Comparison of ENCODE assay signal across 32 cellular contexts in the genomic region with DNA sequence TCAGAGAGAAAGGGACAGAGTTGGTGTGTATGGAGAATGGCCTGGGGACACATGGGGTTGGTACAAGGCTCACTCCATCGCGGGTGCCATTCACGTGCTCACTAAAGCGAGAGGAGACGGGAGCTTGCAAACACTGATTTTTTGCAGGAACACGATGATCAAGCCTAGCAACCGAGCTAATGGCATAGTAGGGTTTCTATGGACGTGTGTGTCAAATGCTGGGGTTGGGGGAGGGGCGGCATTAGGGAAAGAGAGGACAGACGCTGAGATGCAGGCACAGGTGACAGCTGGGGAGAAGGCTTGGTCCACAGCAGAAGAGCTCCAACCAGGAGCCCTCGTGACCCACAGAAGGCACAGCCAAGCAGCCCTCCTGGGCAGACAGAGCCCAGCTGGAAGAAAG. TPM values are rescaled to one million over a fixed set of nuclear protein-coding genes. Genes with fewer than 3 reads are reported as not detected.
DNase-seq lines count a peak whose midpoint lies in the region; ATAC-seq, FAIRE-seq and TF ChIP-seq lines count a peak whose summit lies in the region.
"Had no signal": no experiment of that assay in that cellular context is flagged by ENCODE, and none has a peak within 500 bp of the region (broad histone marks: within the 10 kb centered on the region; RNA-seq: fewer than 3 reads in every experiment).

No MANE protein-coding gene starts in this region.

- H3K4me3 ChIP-seq in astrocyte (ENCODE audit: insufficient read depth, low read depth, low read length) (no peak overlapping the region), gastrocnemius medialis (no peak overlapping the region)
- H3K4me3 ChIP-seq: ascending aorta, BLaER1, GM12878, K562, lower lobe of right lung, mucosa of descending colon, Peyer's patch, thyroid gland had no signal

- no peaks in the 10 kb centered on the region for H3K9me3 ChIP-seq in astrocyte (ENCODE audit: insufficient read depth, low read depth, low read length)
- no peaks in the 10 kb centered on the region for H3K9me3 ChIP-seq in gastrocnemius medialis
- H3K9me3 ChIP-seq: ascending aorta, BLaER1, lower lobe of right lung, mucosa of descending colon, Peyer's patch, thyroid gland had no signal

- H2AFZ ChIP-seq in astrocyte (ENCODE audit: low read depth, low read length), result no peak overlapping the region

- H3K4me1 Mint-ChIP-seq in astrocyte (ENCODE audit: low read depth, unreplicated experiment), result peaks cover 5% of the 10 kb centered on the region

- peaks cover 8% of the 10 kb centered on the region for H3K36me3 Mint-ChIP-seq in astrocyte (ENCODE audit: low read depth, unreplicated experiment)
- H3K36me3 Mint-ChIP-seq: natural killer cell treated with Interleukin-12 subunit alpha and Interleukin-12 subunit beta and Interleukin-15 and Interleukin-18, amount 100 ng/mL, for 72 hours had no signal

- H3K79me2 ChIP-seq in astrocyte (ENCODE audit: insufficient read depth, low read length), result no peaks in the 10 kb centered on the region

- peaks cover 4% of the 10 kb centered on the region for H4K20me1 ChIP-seq in astrocyte (ENCODE audit: insufficient read depth, low read length)
- H4K20me1 ChIP-seq: BLaER1 had no signal

- FAIRE-seq in astrocyte (lab: Jason Lieb, UNC), result no peak
- FAIRE-seq: frontal cortex, GM12878, GM19239, HTR-8/SVneo had no signal

- H3K27ac Mint-ChIP-seq in astrocyte (ENCODE audit: unreplicated experiment), result no peak overlapping the region
- H3K27ac Mint-ChIP-seq: activated CD4-positive, alpha-beta T cell treated with anti-CD3 and anti-CD28 coated beads, Interleukin-2, amount 10 ng/mL, durations not matched to agents 24 days and 14 days; activated T-cell treated with anti-CD3 and anti-CD28 coated beads, Interleukin-2, amount 50 U/mL, for 24 hours; dendritic cell treated with granulocyte-macrophage colony-stimulating factor and Interleukin-4, amounts not matched to agents 40 ng/mL and 50 ng/mL, for 4 days; natural killer cell treated with Interleukin-12 subunit alpha and Interleukin-12 subunit beta and Interleukin-15 and Interleukin-18, amount 100 ng/mL, for 72 hours had no signal

- peak; percentile 49 to 77 for ATAC-seq in gastrocnemius medialis
- ATAC-seq: GM12878; K562; lower lobe of right lung; mucosa of descending colon; natural killer cell treated with Interleukin-12 subunit alpha and Interleukin-12 subunit beta and Interleukin-15 and Interleukin-18, amount 100 ng/mL, for 72 hours; sciatic nerve had no signal

- H3K27me3 Mint-ChIP-seq in astrocyte (ENCODE audit: low read depth, unreplicated experiment), result no peaks in the 10 kb centered on the region
- H3K27me3 Mint-ChIP-seq: activated CD4-positive, alpha-beta T cell treated with anti-CD3 and anti-CD28 coated beads, Interleukin-2, amount 10 ng/mL, durations not matched to agents 24 days and 14 days; activated T-cell treated with anti-CD3 and anti-CD28 coated beads, Interleukin-2, amount 50 U/mL, for 24 hours; dendritic cell treated with granulocyte-macrophage colony-stimulating factor and Interleukin-4, amounts not matched to agents 40 ng/mL and 50 ng/mL, for 4 days; natural killer cell treated with Interleukin-12 subunit alpha and Interleukin-12 subunit beta and Interleukin-15 and Interleukin-18, amount 100 ng/mL, for 72 hours had no signal

- no peak overlapping the region for H3K9ac ChIP-seq in astrocyte (ENCODE audit: low read length)
- H3K9ac ChIP-seq: BLaER1 had no signal

- no peak for TF ChIP-seq CTCF in astrocyte (IDR thresholded peaks at IDR 0.05; ENCODE audit: insufficient read depth, low read depth, low read length)
- TF ChIP-seq CTCF in gastrocnemius medialis (IDR thresholded peaks at IDR 0.05 in 4 of 5, conservative IDR thresholded peaks at IDR 0.05 in 1 of 5), result no peak

- no peaks in the 10 kb centered on the region for H3K27me3 ChIP-seq in astrocyte (ENCODE audit: insufficient read depth, low read length)
- no peaks in the 10 kb centered on the region for H3K27me3 ChIP-seq in gastrocnemius medialis
- H3K27me3 ChIP-seq: ascending aorta, BLaER1, Peyer's patch, thyroid gland had no signal

- H3K36me3 ChIP-seq in astrocyte (ENCODE audit: insufficient read depth, low read length) (no peaks in the 10 kb centered on the region), gastrocnemius medialis (peaks cover 0 to 14% of the 10 kb centered on the region in 2 donors)

- H3K27ac ChIP-seq in astrocyte (ENCODE audit: low read depth, low read length), result no peak overlapping the region
- peak overlapping the region in 1 of 4 donors; percentile 51 for H3K27ac ChIP-seq in gastrocnemius medialis
- H3K27ac ChIP-seq: ascending aorta, BLaER1, lower lobe of right lung, Peyer's patch, thyroid gland had no signal

- in situ Hi-C loops in gastrocnemius medialis (cut with MboI; ENCODE audit: low sequenced_read_pairs in 4 of 4), result loop anchor here in 2 of 4 donors (25.0 kb wide), 2 partner anchors 602 to 627 kb away; no protein-coding TSS in a partner anchor

- peak overlapping the region; percentile 15 for H3K4me2 ChIP-seq in astrocyte (ENCODE audit: low read length)
- H3K4me2 ChIP-seq: BLaER1 had no signal

- DNase-seq in NCI-H524 treated with DMSO at 0.1 percent for 48 hours (lab: John Stamatoyannopoulos, UW), result peak; percentile 33
- no peak for DNase-seq in astrocyte (ENCODE audit: low read depth)
- peak; percentile 32 for DNase-seq in left kidney (ENCODE audit: low read depth, low spot score)
- peak in 1 of 2 donors; percentile 64 for DNase-seq in gastrocnemius medialis
- DNase-seq in DMS114 treated with DMSO at 0.1 percent for 48 hours (lab: John Stamatoyannopoulos, UW; ENCODE audit: unreplicated experiment), result no peak
- no peak for DNase-seq in GOT3 (lab: John Stamatoyannopoulos, UW)
- no peak for DNase-seq in SKM-1 treated with dmso at 0.1 percent for 144 hours (lab: John Stamatoyannopoulos, UW; ENCODE audit: unreplicated experiment)
- DNase-seq: activated CD4-positive, alpha-beta T cell treated with anti-CD3 and anti-CD28 coated beads, Interleukin-2, amount 10 ng/mL, durations not matched to agents 24 days and 14 days; activated T-cell treated with anti-CD3 and anti-CD28 coated beads, Interleukin-2, amount 50 U/mL, for 24 hours; central memory CD4-positive, alpha-beta T cell; DMS 273 treated with DMSO at 0.1 percent for 48 hours; kidney glomerular epithelial cell; lower lobe of right lung; mucosa of descending colon; NCI-H1092; NCI-H1694 treated with DMSO at 0.1 percent for 48 hours; NCI-H526 treated with DMSO at 0.1 percent for 48 hours; Peyer's patch; SIG-M5; stimulated activated CD4-positive, alpha-beta T cell treated with anti-CD3 and anti-CD28 coated beads, Interleukin-4, amount 100 ng/mL, for 1 hour; T1000; thyroid gland had no signal

- no peak overlapping the region for H3K4me3 Mint-ChIP-seq in astrocyte (ENCODE audit: unreplicated experiment)
- H3K4me3 Mint-ChIP-seq: activated CD4-positive, alpha-beta T cell treated with anti-CD3 and anti-CD28 coated beads, Interleukin-2, amount 10 ng/mL, durations not matched to agents 24 days and 14 days; activated T-cell treated with anti-CD3 and anti-CD28 coated beads, Interleukin-2, amount 50 U/mL, for 24 hours; dendritic cell treated with granulocyte-macrophage colony-stimulating factor and Interleukin-4, amounts not matched to agents 40 ng/mL and 50 ng/mL, for 4 days; natural killer cell treated with Interleukin-12 subunit alpha and Interleukin-12 subunit beta and Interleukin-15 and Interleukin-18, amount 100 ng/mL, for 72 hours had no signal

- H3K4me1 ChIP-seq in astrocyte (ENCODE audit: insufficient read depth, low read length), result peaks cover 8% of the 10 kb centered on the region
- peaks cover 0 to 6% of the 10 kb centered on the region in 2 donors for H3K4me1 ChIP-seq in gastrocnemius medialis
- H3K4me1 ChIP-seq: ascending aorta, lower lobe of right lung, Peyer's patch, thyroid gland had no signal

- no peaks in the 10 kb centered on the region for H3K9me3 Mint-ChIP-seq in astrocyte (ENCODE audit: unreplicated experiment)
- H3K9me3 Mint-ChIP-seq: activated CD4-positive, alpha-beta T cell treated with anti-CD3 and anti-CD28 coated beads, Interleukin-2, amount 10 ng/mL, durations not matched to agents 24 days and 14 days; activated T-cell treated with anti-CD3 and anti-CD28 coated beads, Interleukin-2, amount 50 U/mL, for 24 hours; dendritic cell treated with granulocyte-macrophage colony-stimulating factor and Interleukin-4, amounts not matched to agents 40 ng/mL and 50 ng/mL, for 4 days; natural killer cell treated with Interleukin-12 subunit alpha and Interleukin-12 subunit beta and Interleukin-15 and Interleukin-18, amount 100 ng/mL, for 72 hours had no signal

- intact Hi-C loops in gastrocnemius medialis (cut with DNase I; ENCODE audit: low total_unique reads), result no loop called here

- no peak for TF ChIP-seq POLR2A in gastrocnemius medialis (IDR thresholded peaks at IDR 0.05)

RNA-seq across cellular contexts. Expression of a gene that starts 33.9 kb away (rescaled TPM):
- total RNA-seq in astrocyte, result 31.8 and 33.0 TPM in 2 replicates
- total RNA-seq in gastrocnemius medialis, result 100 to 1,000 TPM in 1 of 4 donors, 10 to 100 TPM in 3; 52.7 to 101 (median 61.0) TPM

RNA-seq across cellular contexts. Expression of a gene that starts 52.7 kb away (rescaled TPM):
- 11.0 and 13.0 TPM in 2 replicates for total RNA-seq in astrocyte
- 10 to 100 TPM; 49.7 to 64.7 (median 60.1) TPM for total RNA-seq in gastrocnemius medialis

Comparison
In these comparisons a context has a peak if more than half of its experiments do, and no peak if none do; other contexts are left out.
1. DNase-seq: peak in NCI-H524 treated with DMSO at 0.1 percent for 48 hours (single experiment) and left kidney (single experiment); none in astrocyte (single experiment), DMS114 treated with DMSO at 0.1 percent for 48 hours (single experiment), GOT3 (single experiment) and SKM-1 treated with dmso at 0.1 percent for 144 hours (single experiment).